ENCODE assay signal across 1 cellular context in the genomic region with DNA sequence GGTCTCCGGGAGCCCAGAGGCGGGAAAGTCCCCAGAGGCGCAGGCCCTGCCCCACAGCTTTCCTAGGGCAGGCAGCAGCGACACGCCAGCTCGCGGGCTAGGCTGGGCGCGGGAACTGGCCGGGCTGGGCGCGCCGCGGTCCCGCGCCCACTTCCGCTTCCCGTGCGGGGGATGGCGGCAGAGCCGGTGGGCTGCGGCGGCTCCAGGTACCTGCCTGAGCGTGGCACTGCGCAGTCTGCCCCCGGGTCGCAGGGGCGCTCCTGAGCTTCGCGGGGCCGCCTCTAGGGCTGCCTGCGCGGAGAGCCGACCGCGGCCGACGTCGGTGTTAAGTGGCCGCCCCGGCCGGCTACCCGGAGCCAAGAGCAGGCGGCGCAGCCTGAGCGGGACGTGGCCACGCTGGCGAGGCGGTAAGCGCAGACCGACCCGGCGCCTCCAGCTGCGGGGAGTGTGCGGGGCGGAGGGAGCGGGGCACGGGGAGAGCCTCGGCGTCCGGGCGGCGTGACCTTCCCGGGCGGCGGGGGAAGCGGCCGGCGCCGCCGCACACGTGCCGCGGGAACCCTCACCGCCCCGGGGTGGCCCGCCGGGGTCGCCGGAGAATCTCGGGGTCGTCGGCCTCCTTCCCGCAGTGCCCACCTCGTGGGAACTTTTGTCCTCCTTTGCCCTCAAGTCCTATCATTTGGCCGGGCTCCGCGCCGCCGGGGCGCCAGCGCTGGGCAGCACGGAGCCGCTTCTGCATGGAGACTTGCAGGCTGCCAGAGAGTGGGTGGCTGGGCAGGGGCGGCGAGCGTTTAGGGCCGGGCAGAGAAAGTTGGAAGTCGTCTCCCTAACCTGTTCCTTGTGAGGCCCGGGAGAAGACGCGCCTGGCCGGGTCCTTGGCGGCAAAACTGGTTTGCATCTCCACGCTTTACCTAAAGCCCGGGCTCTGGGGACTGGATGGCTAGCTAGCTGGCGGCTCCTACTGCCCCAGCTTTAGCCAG.
TF ChIP-seq lines count a peak whose summit lies in the region.

No MANE protein-coding gene starts in this region.

TF ChIP-seq in IMR-90, 13 proteins besides CTCF, POLR2A, EP300 and RAD21 (continued from another document):
- TF ChIP-seq RCOR1 (IDR thresholded peaks at IDR 0.05; ENCODE audit: insufficient replicate concordance, low read length) (no peak), MAZ (IDR thresholded peaks at IDR 0.05; ENCODE audit: borderline replicate concordance, low read depth, low read length) (no peak), CHD1 (IDR thresholded peaks at IDR 0.05; ENCODE audit: low read depth, low read length) (no peak), SMC3 (IDR thresholded peaks at IDR 0.05; ENCODE audit: low read depth, low read length) (no peak), BHLHE40 (IDR thresholded peaks at IDR 0.05; ENCODE audit: low read depth, low read length) (no peak), MAFK (IDR thresholded peaks at IDR 0.05; ENCODE audit: low read depth, low read length) (no peak), MXI1 (IDR thresholded peaks at IDR 0.05; ENCODE audit: borderline replicate concordance, low read depth, low read length) (no peak), CEBPB (IDR thresholded peaks at IDR 0.05; ENCODE audit: low read depth, low read length) (no peak)
- TF ChIP-seq, protein P1, sequence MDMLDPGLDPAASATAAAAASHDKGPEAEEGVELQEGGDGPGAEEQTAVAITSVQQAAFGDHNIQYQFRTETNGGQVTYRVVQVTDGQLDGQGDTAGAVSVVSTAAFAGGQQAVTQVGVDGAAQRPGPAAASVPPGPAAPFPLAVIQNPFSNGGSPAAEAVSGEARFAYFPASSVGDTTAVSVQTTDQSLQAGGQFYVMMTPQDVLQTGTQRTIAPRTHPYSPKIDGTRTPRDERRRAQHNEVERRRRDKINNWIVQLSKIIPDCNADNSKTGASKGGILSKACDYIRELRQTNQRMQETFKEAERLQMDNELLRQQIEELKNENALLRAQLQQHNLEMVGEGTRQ (IDR thresholded peaks at IDR 0.05; ENCODE audit: low read depth, low read length) = no peak
